ENCODE assay signal across 9 cellular contexts in genomic region chr1:59272507-59272906, GRCh38. TPM values are rescaled to one million over a fixed set of nuclear protein-coding genes. Genes with fewer than 3 reads are reported as not detected.
DNase-seq lines count a peak whose midpoint lies in the region; ATAC-seq and TF ChIP-seq lines count a peak whose summit lies in the region.
"Had no signal": no experiment of that assay in that cellular context is flagged by ENCODE, and none has a peak within 500 bp of the region (broad histone marks: within the 10 kb centered on the region; RNA-seq: fewer than 3 reads in every experiment).

No MANE protein-coding gene starts in this region.

- H3K4me1 ChIP-seq in aorta (ENCODE audit: control insufficient read depth in 1 of 2, insufficient read depth in 2 of 2, low read length in 2 of 2), result no peaks in the 10 kb centered on the region
- H3K4me1 ChIP-seq in prostate gland (replicated peaks), result no peaks in the 10 kb centered on the region

- H3K36me3 Mint-ChIP-seq in natural killer cell treated with Interleukin-12 subunit alpha and Interleukin-12 subunit beta and Interleukin-15 and Interleukin-18, amount 100 ng/mL, for 72 hours, result peaks cover 8% of the 10 kb centered on the region
- H3K36me3 Mint-ChIP-seq in natural killer cell, result no peaks in the 10 kb centered on the region
- no peaks in the 10 kb centered on the region for H3K36me3 Mint-ChIP-seq in CD4-positive, alpha-beta T cell (ENCODE audit: low read depth)

- TF ChIP-seq POLR2A in prostate gland (IDR thresholded peaks at IDR 0.05), result no peak

- H3K27ac ChIP-seq in aorta (ENCODE audit: low read depth in 1 of 2, low read length in 2 of 2) (peak overlapping the region in 1 of 2 donors; percentile 36), prostate gland (no peak overlapping the region)
- H3K27ac ChIP-seq in CD4-positive, alpha-beta T cell (ENCODE audit: low read depth, low read length), result no peak overlapping the region

- POLR2A ChIA-PET in CD4-positive, alpha-beta T cell (lab: Charles Lee), result no interaction called here

- no peak overlapping the region for H3K4me3 Mint-ChIP-seq in natural killer cell treated with Interleukin-12 subunit alpha and Interleukin-12 subunit beta and Interleukin-15 and Interleukin-18, amount 100 ng/mL, for 72 hours
- no peak overlapping the region for H3K4me3 Mint-ChIP-seq in natural killer cell
- no peak overlapping the region for H3K4me3 Mint-ChIP-seq in CD4-positive, alpha-beta T cell

- H3K4me1 Mint-ChIP-seq in natural killer cell treated with Interleukin-12 subunit alpha and Interleukin-12 subunit beta and Interleukin-15 and Interleukin-18, amount 100 ng/mL, for 72 hours (ENCODE audit: low read depth in 2 of 2), result peaks cover 15 to 25% of the 10 kb centered on the region in 2 donors
- H3K4me1 Mint-ChIP-seq in natural killer cell, result peaks cover 7 to 10% of the 10 kb centered on the region in 2 donors
- no peaks in the 10 kb centered on the region for H3K4me1 Mint-ChIP-seq in CD4-positive, alpha-beta T cell (ENCODE audit: low read depth)

- TF ChIP-seq CTCF in natural killer cell (IDR thresholded peaks at IDR 0.05) (no peak), prostate gland (IDR thresholded peaks at IDR 0.05) (no peak)
- no peak for TF ChIP-seq CTCF in CD4-positive, alpha-beta T cell (IDR thresholded peaks at IDR 0.05)

- H3K27me3 ChIP-seq in aorta (ENCODE audit: control insufficient read depth in 1 of 2, insufficient read depth in 2 of 2, low read length in 1 of 2), result no peaks in the 10 kb centered on the region
- H3K27me3 ChIP-seq in prostate gland (replicated peaks; ENCODE audit: insufficient read depth), result no peaks in the 10 kb centered on the region
- H3K27me3 ChIP-seq in CD4-positive, alpha-beta T cell (ENCODE audit: control insufficient read depth, insufficient read depth, low read length), result peaks cover 4% of the 10 kb centered on the region

- peaks cover 0 to 16% of the 10 kb centered on the region in 2 donors for H3K27me3 Mint-ChIP-seq in natural killer cell treated with Interleukin-12 subunit alpha and Interleukin-12 subunit beta and Interleukin-15 and Interleukin-18, amount 100 ng/mL, for 72 hours
- H3K27me3 Mint-ChIP-seq in natural killer cell (ENCODE audit: low read depth in 2 of 2), result peaks cover 6 to 22% of the 10 kb centered on the region in 2 donors
- H3K27me3 Mint-ChIP-seq in CD4-positive, alpha-beta T cell, result peaks cover 31% of the 10 kb centered on the region

- 55% methylated on average over 1 of the region's 1 CpG for WGBS in aorta, 2 donors
- 93% methylated on average over 1 of the region's 1 CpG for WGBS in prostate gland

- no peaks in the 10 kb centered on the region for H3K36me3 ChIP-seq in aorta (ENCODE audit: control insufficient read depth in 1 of 2, insufficient read depth in 2 of 2, low read length in 1 of 2)
- H3K36me3 ChIP-seq in prostate gland, result no peaks in the 10 kb centered on the region

- H3K9me3 ChIP-seq in aorta (ENCODE audit: control insufficient read depth, low read length), result no peaks in the 10 kb centered on the region
- no peaks in the 10 kb centered on the region for H3K9me3 ChIP-seq in prostate gland
- H3K9me3 ChIP-seq in CD4-positive, alpha-beta T cell (ENCODE audit: control insufficient read depth, low read length), result no peaks in the 10 kb centered on the region

- no peaks in the 10 kb centered on the region for H3K9me3 Mint-ChIP-seq in natural killer cell treated with Interleukin-12 subunit alpha and Interleukin-12 subunit beta and Interleukin-15 and Interleukin-18, amount 100 ng/mL, for 72 hours
- no peaks in the 10 kb centered on the region for H3K9me3 Mint-ChIP-seq in natural killer cell
- no peaks in the 10 kb centered on the region for H3K9me3 Mint-ChIP-seq in CD4-positive, alpha-beta T cell

- intact Hi-C loops in natural killer cell (cut with micrococcal nuclease), result no loop called here
- intact Hi-C loops in aorta (cut with DNase I), result no loop called here
- intact Hi-C loops in prostate gland (cut with DNase I), result no loop called here
- intact Hi-C loops in CD4-positive, alpha-beta T cell (cut with DNase I, micrococcal nuclease), result no loop called here

- peak overlapping the region in 1 of 2 donors; percentile 59 for H3K27ac Mint-ChIP-seq in natural killer cell treated with Interleukin-12 subunit alpha and Interleukin-12 subunit beta and Interleukin-15 and Interleukin-18, amount 100 ng/mL, for 72 hours
- H3K27ac Mint-ChIP-seq in natural killer cell, result no peak overlapping the region
- no peak overlapping the region for H3K27ac Mint-ChIP-seq in CD4-positive, alpha-beta T cell

- peak; percentile 63 for DNase-seq in natural killer cell treated with Interleukin-12 subunit alpha and Interleukin-12 subunit beta and Interleukin-15 and Interleukin-18, amount 100 ng/mL, for 72 hours (ENCODE audit: low spot score)
- DNase-seq in natural killer cell (no peak), fibroblast of gingiva (ENCODE audit: low read depth) (peak; percentile 8), aorta (peak; percentile 62 to 74), prostate gland (ENCODE audit: low spot score) (no peak)
- DNase-seq in CD4-positive, alpha-beta T cell, result no peak
- DNase-seq: activated CD4-positive, alpha-beta T cell treated with anti-CD3 and anti-CD28 coated beads for 48 hours had no signal

- ATAC-seq in natural killer cell treated with Interleukin-12 subunit alpha and Interleukin-12 subunit beta and Interleukin-15 and Interleukin-18, amount 100 ng/mL, for 72 hours, result peak; percentile 66 to 87
- ATAC-seq in natural killer cell, result no peak
- peak; percentile 75 for ATAC-seq in HG03354 (IDR thresholded peaks at IDR 0.05; ENCODE audit: poor library complexity, severe bottlenecking, unreplicated experiment)
- ATAC-seq in aorta (ENCODE audit: low FRiP score), result no peak
- no peak for ATAC-seq in HG02981 (IDR thresholded peaks at IDR 0.05; ENCODE audit: unreplicated experiment)
- no peak for ATAC-seq in CD4-positive, alpha-beta T cell (ENCODE audit: poor library complexity)

- CTCF ChIA-PET in CD4-positive, alpha-beta T cell (lab: Charles Lee), result no interaction called here

- no peak overlapping the region for H3K4me3 ChIP-seq in aorta (ENCODE audit: low read length in 2 of 2)
- no peak overlapping the region for H3K4me3 ChIP-seq in prostate gland

RNA-seq across cellular contexts. Expression of gene FGGY, which starts 24.4 kb away (rescaled TPM):
- total RNA-seq in natural killer cell treated with Interleukin-12 subunit alpha and Interleukin-12 subunit beta and Interleukin-15 and Interleukin-18, amount 100 ng/mL, for 72 hours, result 10 to 100 TPM; 10.9 to 11.9 TPM
- total RNA-seq in natural killer cell, result 10 to 100 TPM; 21.8 to 31.5 (median 21.8) TPM
- total RNA-seq in aorta, result 10 to 100 TPM; 17.3 to 25.1 TPM
- 1 to 10 TPM; 5.3 to 6.6 TPM for polyA plus RNA-seq in aorta
- 10 to 100 TPM; 28.6 to 32.2 TPM for total RNA-seq in prostate gland
- 10 to 100 TPM in 1 of 2 experiments, 1 to 10 TPM in 1; 9.5 to 10.0 TPM for total RNA-seq in CD4-positive, alpha-beta T cell

Comparison
In these comparisons a context has a peak if more than half of its experiments do, and no peak if none do; other contexts are left out.
1. ATAC-seq: peak in natural killer cell treated with Interleukin-12 subunit alpha and Interleukin-12 subunit beta and Interleukin-15 and Interleukin-18, amount 100 ng/mL, for 72 hours (2 of 2) and HG03354 (single experiment); none in natural killer cell (0 of 3), aorta (single experiment), HG02981 (single experiment) and CD4-positive, alpha-beta T cell (single experiment).
2. DNase-seq: peak in natural killer cell treated with Interleukin-12 subunit alpha and Interleukin-12 subunit beta and Interleukin-15 and Interleukin-18, amount 100 ng/mL, for 72 hours (single experiment), fibroblast of gingiva (single experiment) and aorta (2 of 2); none in natural killer cell (single experiment), prostate gland (single experiment) and CD4-positive, alpha-beta T cell (0 of 10).